Comparison of ENCODE assay signal across 8 cellular contexts in the genomic region with DNA sequence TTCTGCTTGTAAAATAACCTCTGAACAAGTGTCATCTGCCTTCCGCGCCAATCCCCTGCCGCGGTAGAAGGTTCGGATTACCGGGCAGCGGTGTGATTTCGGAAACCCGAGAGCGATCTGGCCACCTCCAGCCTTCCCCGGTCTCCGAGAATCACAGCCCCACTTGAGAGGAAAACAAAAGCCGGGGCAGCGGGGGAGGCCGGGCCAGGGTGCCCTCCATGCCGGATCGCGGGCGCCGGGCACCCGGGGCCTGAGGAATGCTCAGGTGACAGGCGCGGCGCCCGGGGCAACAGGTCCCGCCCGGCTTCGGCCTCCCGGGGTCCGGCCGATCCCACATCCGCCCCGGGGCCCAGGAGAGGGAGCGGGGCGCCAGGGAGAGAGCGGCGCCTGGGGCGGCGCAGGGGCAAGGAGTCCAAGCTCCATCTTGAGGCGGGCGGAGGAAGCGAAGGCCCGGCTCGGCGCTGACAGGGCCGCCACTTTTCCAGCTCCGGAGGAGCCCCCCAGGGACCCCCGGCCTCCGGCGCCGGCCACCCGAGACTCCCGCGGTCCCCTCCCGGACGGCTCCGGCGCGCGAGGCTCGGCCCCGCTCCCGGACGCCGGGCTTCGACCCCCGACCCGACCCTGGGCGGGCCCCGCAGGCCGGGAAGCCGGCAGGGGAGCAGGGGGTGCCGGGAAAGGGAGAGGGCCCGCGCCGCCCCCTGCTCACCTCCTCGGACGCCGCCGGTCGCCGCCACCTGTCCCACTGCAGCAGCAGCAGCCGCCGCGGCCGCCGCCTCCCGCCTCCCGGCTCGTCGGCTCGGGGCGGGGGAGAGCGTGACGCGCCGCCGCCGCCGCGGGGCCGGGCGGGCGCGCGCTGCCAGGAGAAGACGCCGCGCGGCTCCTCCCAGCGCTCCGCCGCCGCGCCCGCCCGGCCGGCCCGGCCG. TPM values are rescaled to one million over a fixed set of nuclear protein-coding genes. Genes with fewer than 3 reads are reported as not detected.
DNase-seq lines count a peak whose midpoint lies in the region; TF ChIP-seq lines count a peak whose summit lies in the region.

A gene (minus strand): TSS at position 855 of the 923 bp plus-strand sequence. CDS start 42,217 bp downstream, outside the sequence.

- H3K4me3 ChIP-seq in GM12864 (ENCODE audit: low read depth, low read length) (peak within 1 kb of the TSS; percentile 80), H7 (ENCODE audit: insufficient read depth, low read depth, low read length) (peak within 1 kb of the TSS; percentile 72), WERI-Rb-1 (ENCODE audit: low read depth, low read length) (peak within 1 kb of the TSS; percentile 96), cardiac fibroblast (replicated peaks in 1 of 2; ENCODE audit: low read depth in 2 of 2, low read length in 2 of 2) (peak within 1 kb of the TSS; percentile 75 to 79)

- H3K9me3 ChIP-seq in WERI-Rb-1 (ENCODE audit: severe bottlenecking), result no peaks in the 10 kb centered on the region

- DNase-seq in GM12864 (ENCODE audit: low read depth) (no peak), H7 (peak; percentile 88), MV-4-11 (lab: John Stamatoyannopoulos, UW) (peak; percentile 19), WERI-Rb-1 (peak; percentile 67), cardiac fibroblast (ENCODE audit: low read depth in 2 of 2) (peak; percentile 72 to 82), islet precursor cell (peak; percentile 92), NCI-H446 treated with DMSO at 0.1 percent for 48 hours (lab: John Stamatoyannopoulos, UW) (no peak)
- peak; percentile 21 to 48 for DNase-seq in stimulated activated CD4-positive, alpha-beta T cell treated with anti-CD3 and anti-CD28 coated beads, Interleukin-15, amount 100 ng/mL, for 1 hour (ENCODE audit: low read depth in 1 of 2, low spot score in 1 of 2)

- H3K27me3 ChIP-seq in H7 (ENCODE audit: control insufficient read depth, insufficient read depth, low read length), result no peaks in the 10 kb centered on the region; the same call in 1 of the 2 replicates
- no peaks in the 10 kb centered on the region for H3K27me3 ChIP-seq in WERI-Rb-1 (ENCODE audit: insufficient read depth, low read depth, severe bottlenecking)

- TF ChIP-seq CTCF in GM12864 (IDR thresholded peaks at IDR 0.05; ENCODE audit: low read depth, low read length, missing control alignments) (peak; percentile 46), WERI-Rb-1 (IDR thresholded peaks at IDR 0.05; ENCODE audit: low read depth, low read length) (peak; percentile 48; the same call in 1 of the 2 replicates), cardiac fibroblast (IDR thresholded peaks at IDR 0.05; ENCODE audit: low read depth, low read length) (peak; percentile 44)

- H3K27ac ChIP-seq in WERI-Rb-1, result peak within 1 kb of the TSS; percentile 97

- H3K36me3 ChIP-seq in H7 (replicated peaks; ENCODE audit: control insufficient read depth, insufficient read depth, low read length) (no peaks in the 10 kb centered on the region), WERI-Rb-1 (peaks cover 5% of the 10 kb centered on the region; the same call in 1 of the 2 replicates)

RNA-seq across cellular contexts. Expression of the gene that starts here (rescaled TPM):
- 21.7 and 24.8 TPM in 2 replicates for total RNA-seq in H7 (2014; rRNA removed; shearing (Covaris generic))

Comparison
In these comparisons a context has a peak if more than half of its experiments do, and no peak if none do; other contexts are left out.
1. DNase-seq: peak in H7 (single experiment), MV-4-11 (single experiment), WERI-Rb-1 (single experiment), cardiac fibroblast (2 of 2), islet precursor cell (single experiment) and stimulated activated CD4-positive, alpha-beta T cell treated with anti-CD3 and anti-CD28 coated beads, Interleukin-15, amount 100 ng/mL, for 1 hour (2 of 2); none in GM12864 (single experiment) and NCI-H446 treated with DMSO at 0.1 percent for 48 hours (single experiment).
2. Peak in every context shown above with its lines, with median percentiles within 50 percentile points of each other: H3K4me3 ChIP-seq and CTCF ChIP-seq.